1 cellular context compared by ENCODE assay signal in genomic region chr4:137451150-137451850, GRCh38.
A peak's percentile ranks its signal among the peaks of the same experiment; 100 is the strongest.
TF ChIP-seq lines count a peak whose summit lies in the region.

No MANE protein-coding gene starts in this region.

TF ChIP-seq in GM23338, 12 proteins besides CTCF, POLR2A, EP300 and RAD21 (continued from another document):
- 0 out of 2 replicates have a peak, but pooled peaks have one; percentile 39 for TF ChIP-seq ZNF462 (CRISPR knock-in tag; IDR thresholded peaks at IDR 0.05)
- TF ChIP-seq EZH2 (IDR thresholded peaks at IDR 0.05; ENCODE audit: low read depth, unreplicated experiment): no peak
- TF ChIP-seq ETS1 (IDR thresholded peaks at IDR 0.05): no peak
- no peak for TF ChIP-seq REST (IDR thresholded peaks at IDR 0.05; ENCODE audit: unreplicated experiment)
- no peak for TF ChIP-seq ZNF331 (CRISPR knock-in tag; IDR thresholded peaks at IDR 0.05; ENCODE audit: low read depth)
- TF ChIP-seq EZH2phosphoT487 (IDR thresholded peaks at IDR 0.05; ENCODE audit: unreplicated experiment): no peak
